In genomic region chr19:40443131-40443929, GRCh38 we compare ENCODE assay signal across 1 cellular context.
TF ChIP-seq lines count a peak whose summit lies in the region.

No MANE protein-coding gene starts in this region.

TF ChIP-seq in GM12878, 131 proteins besides CTCF, POLR2A, EP300 and RAD21 (continues in another document):
- TF ChIP-seq NRF1 (conservative IDR thresholded peaks at IDR 0.05; ENCODE audit: low read depth, low read length) (peak; percentile 90), ZNF207 (IDR thresholded peaks at IDR 0.05; ENCODE audit: borderline replicate concordance) (peak; percentile 24; the same call in 1 of the 2 replicates), PAX8 (IDR thresholded peaks at IDR 0.05) (no peak), SUPT20H (IDR thresholded peaks at IDR 0.05; ENCODE audit: borderline replicate concordance, control insufficient read depth, low read depth, low read length) (no peak), TCF7 (IDR thresholded peaks at IDR 0.05; ENCODE audit: borderline replicate concordance) (no peak), POLR2AphosphoS5 (IDR thresholded peaks at IDR 0.05; ENCODE audit: low read length) (peak; percentile 45; the same call in 1 of the 2 replicates), MLLT1 (IDR thresholded peaks at IDR 0.05) (0 out of 2 replicates have a peak, but pooled peaks have one; percentile 35), EZH2 (IDR thresholded peaks at IDR 0.05; ENCODE audit: borderline replicate concordance, control insufficient read depth, low read depth, low read length) (no peak), ZZZ3 (IDR thresholded peaks at IDR 0.05; ENCODE audit: control insufficient read depth, insufficient read length, low read depth) (no peak), ZNF24 (IDR thresholded peaks at IDR 0.05) (no peak), MYB (IDR thresholded peaks at IDR 0.05; ENCODE audit: borderline replicate concordance, low read depth, low read length) (no peak), USF1 (IDR thresholded peaks at IDR 0.05; ENCODE audit: borderline replicate concordance, extremely low read length, insufficient read depth, low read depth, low read length) (no peak), E2F8 (IDR thresholded peaks at IDR 0.05; ENCODE audit: low read depth, partially characterized antibody) (no peak), IRF4 (IDR thresholded peaks at IDR 0.05; ENCODE audit: low read depth, low read length) (no peak), RB1 (IDR thresholded peaks at IDR 0.05; ENCODE audit: borderline replicate concordance) (no peak), SIN3A (IDR thresholded peaks at IDR 0.05; ENCODE audit: low read depth, low read length) (peak; percentile 23; the same call in 1 of the 2 replicates), SKIL (IDR thresholded peaks at IDR 0.05; ENCODE audit: low read depth, poor library complexity, severe bottlenecking) (peak; percentile 19), NR2C1 (IDR thresholded peaks at IDR 0.05) (peak; percentile 77), RAD51 (IDR thresholded peaks at IDR 0.05) (no peak), BCLAF1 (IDR thresholded peaks at IDR 0.05) (no peak), SUZ12 (IDR thresholded peaks at IDR 0.05; ENCODE audit: unreplicated experiment) (no peak), LARP7 (IDR thresholded peaks at IDR 0.05) (0 out of 2 replicates have a peak, but pooled peaks have one; percentile 37), CREM (IDR thresholded peaks at IDR 0.05; ENCODE audit: low read depth) (peak; percentile 91), RBBP5 (conservative IDR thresholded peaks at IDR 0.05) (no peak), BRCA1 (IDR thresholded peaks at IDR 0.05; ENCODE audit: low read depth, low read length) (no peak), IRF5 (IDR thresholded peaks at IDR 0.05; ENCODE audit: borderline replicate concordance) (no peak), BCL3 (IDR thresholded peaks at IDR 0.05; ENCODE audit: borderline replicate concordance, insufficient read depth, low read depth, low read length, poor library complexity, severe bottlenecking) (no peak), NFXL1 (IDR thresholded peaks at IDR 0.05; ENCODE audit: borderline replicate concordance) (no peak), CBX5 (IDR thresholded peaks at IDR 0.05; ENCODE audit: low read depth) (no peak; the same call in 1 of the 2 replicates), NR2F1 (conservative IDR thresholded peaks at IDR 0.05) (no peak), MXI1 (IDR thresholded peaks at IDR 0.05; ENCODE audit: low read depth, low read length) (peak; percentile 55; the same call in 1 of the 2 replicates), IKZF1 (conservative IDR thresholded peaks at IDR 0.05) (peak; percentile 95), HDAC2 (IDR thresholded peaks at IDR 0.05) (no peak), CEBPB (IDR thresholded peaks at IDR 0.05; ENCODE audit: borderline replicate concordance in 1 of 2, low read depth in 2 of 2, low read length in 2 of 2) (no peak), SP1 (IDR thresholded peaks at IDR 0.05; ENCODE audit: low read depth, low read length) (peak; percentile 84), SREBF1 (IDR thresholded peaks at IDR 0.05; ENCODE audit: low read length) (0 out of 2 replicates have a peak, but pooled peaks have one; percentile 38), REST (IDR thresholded peaks at IDR 0.05; ENCODE audit: low read depth, low read length) (no peak), NR2C2 (IDR thresholded peaks at IDR 0.05; ENCODE audit: borderline replicate concordance, control insufficient read depth, insufficient read length, low read depth) (no peak), RELB (IDR thresholded peaks at IDR 0.05; ENCODE audit: low read depth) (no peak), SRF (IDR thresholded peaks at IDR 0.05; ENCODE audit: low read depth in 2 of 2, low read length in 2 of 2) (0 out of 4 replicates have a peak, but pooled peaks of 1 of the 2 experiments have one; percentile 52), BMI1 (IDR thresholded peaks at IDR 0.05; ENCODE audit: borderline replicate concordance) (no peak), YY1 (IDR thresholded peaks at IDR 0.05; ENCODE audit: low read depth, low read length) (peak; percentile 75)
